Comparison of ENCODE assay signal across 13 cellular contexts in genomic region chr5:149829954-149830353, GRCh38.
A peak's percentile ranks its signal among the peaks of the same experiment; 100 is the strongest.
DNase-seq lines count a peak whose midpoint lies in the region; TF ChIP-seq lines count a peak whose summit lies in the region.
"Had no signal": no experiment of that assay in that cellular context is flagged by ENCODE, and none has a peak within 500 bp of the region (broad histone marks: within the 10 kb centered on the region; RNA-seq: fewer than 3 reads in every experiment).

No MANE protein-coding gene starts in this region.

- peaks cover 4% of the 10 kb centered on the region for H3K27me3 Mint-ChIP-seq in nephron progenitor cell (ENCODE audit: low read depth, poor library complexity)
- H3K27me3 Mint-ChIP-seq: activated CD4-positive, alpha-beta memory T cell treated with anti-CD3 and anti-CD28 coated beads, Interleukin-2, amount 10 ng/mL, durations not matched to agents 7 days and 5 days had no signal

- H3K9me3 Mint-ChIP-seq in nephron progenitor cell: no peaks in the 10 kb centered on the region
- H3K9me3 Mint-ChIP-seq: activated CD4-positive, alpha-beta memory T cell treated with anti-CD3 and anti-CD28 coated beads, Interleukin-2, amount 10 ng/mL, durations not matched to agents 7 days and 5 days; natural killer cell had no signal

- TF ChIP-seq EP300 in Ishikawa (IDR thresholded peaks at IDR 0.05; ENCODE audit: borderline replicate concordance): no peak

- no peak overlapping the region for H3K27ac ChIP-seq in WERI-Rb-1
- H3K27ac ChIP-seq: SK-N-MC had no signal

- peaks cover 18% of the 10 kb centered on the region for H3K4me1 Mint-ChIP-seq in nephron progenitor cell

- CTCF ChIA-PET in GM10248 (lab: Yijun Ruan, JAX): interaction anchor here (0.6 to 56.4 kb wide), 18 partner anchors 5 to 219 kb away, joined by 3 to 1145 read pairs (median 8); no protein-coding TSS in a partner anchor

- no peaks in the 10 kb centered on the region for H3K27me3 ChIP-seq in WERI-Rb-1 (ENCODE audit: insufficient read depth, low read depth, severe bottlenecking)

- H3K36me3 Mint-ChIP-seq in nephron progenitor cell (ENCODE audit: low read depth): no peaks in the 10 kb centered on the region
- H3K36me3 Mint-ChIP-seq: natural killer cell had no signal

- H3K4me3 Mint-ChIP-seq in nephron progenitor cell: no peak overlapping the region
- H3K4me3 Mint-ChIP-seq: activated CD4-positive, alpha-beta memory T cell treated with anti-CD3 and anti-CD28 coated beads, Interleukin-2, amount 10 ng/mL, durations not matched to agents 7 days and 5 days; natural killer cell had no signal

- TF ChIP-seq CTCF in GM10248 (IDR thresholded peaks at IDR 0.05; ENCODE audit: control extremely low read depth, extremely low read depth, low read depth, missing control alignments) (no peak), WERI-Rb-1 (IDR thresholded peaks at IDR 0.05; ENCODE audit: low read depth, low read length) (0 out of 2 replicates have a peak, but pooled peaks have one; percentile 29), nephron progenitor cell (IDR thresholded peaks at IDR 0.05) (peak; percentile 21)

- H3K36me3 ChIP-seq in WERI-Rb-1: no peaks in the 10 kb centered on the region

- H3K4me3 ChIP-seq in WERI-Rb-1 (ENCODE audit: low read depth, low read length): no peak overlapping the region
- H3K4me3 ChIP-seq: SK-N-MC had no signal

- DNase-seq in GM10248 (ENCODE audit: extremely low spot score): peak; percentile 24
- DNase-seq in WERI-Rb-1: no peak
- no peak for DNase-seq in nephron progenitor cell
- no peak for DNase-seq in NCI-H2171 treated with DMSO at 0.1 percent for 48 hours (lab: John Stamatoyannopoulos, UW)
- no peak for DNase-seq in NCI-H2081 (lab: John Stamatoyannopoulos, UW)
- no peak for DNase-seq in activated T-cell treated with anti-CD3 and anti-CD28 coated beads for 4 hours
- DNase-seq: activated CD4-positive, alpha-beta memory T cell treated with anti-CD3 and anti-CD28 coated beads, Interleukin-2, amount 10 ng/mL, durations not matched to agents 7 days and 5 days; effector memory CD4-positive, alpha-beta T cell; natural killer cell; stimulated activated CD4-positive, alpha-beta T cell treated with anti-CD3 and anti-CD28 coated beads, Interleukin-15, amount 100 ng/mL, for 24 hours; stimulated activated naive CD4-positive, alpha-beta T cell had no signal

- no peaks in the 10 kb centered on the region for H3K9me3 ChIP-seq in WERI-Rb-1 (ENCODE audit: severe bottlenecking)

- POLR2A ChIA-PET in GM10248 (lab: Yijun Ruan, JAX): interaction anchor here (0.6 to 2.3 kb wide), 4 partner anchors 24 to 188 kb away, joined by 4 to 9 read pairs (median 6); no protein-coding TSS in a partner anchor

- H3K27ac Mint-ChIP-seq in nephron progenitor cell: no peak overlapping the region
- H3K27ac Mint-ChIP-seq: activated CD4-positive, alpha-beta memory T cell treated with anti-CD3 and anti-CD28 coated beads, Interleukin-2, amount 10 ng/mL, durations not matched to agents 7 days and 5 days; natural killer cell had no signal

- TF ChIP-seq RAD21 in Ishikawa (IDR thresholded peaks at IDR 0.05; ENCODE audit: low read depth): peak; percentile 32; the same call in 1 of the 2 replicates

TF ChIP-seq in Ishikawa, 13 proteins besides CTCF, POLR2A, EP300 and RAD21:
- TF ChIP-seq FOXM1 (IDR thresholded peaks at IDR 0.05; ENCODE audit: borderline replicate concordance, low read depth) (no peak), REST (IDR thresholded peaks at IDR 0.05; ENCODE audit: low read depth) (no peak), CREB1 (IDR thresholded peaks at IDR 0.05; ENCODE audit: low read depth) (no peak), CEBPB (IDR thresholded peaks at IDR 0.05) (no peak), EGR1 (IDR thresholded peaks at IDR 0.05) (no peak), TAF1 (IDR thresholded peaks at IDR 0.05; ENCODE audit: low read depth) (no peak)
